ENCODE assay signal across 22 cellular contexts in the genomic region with DNA sequence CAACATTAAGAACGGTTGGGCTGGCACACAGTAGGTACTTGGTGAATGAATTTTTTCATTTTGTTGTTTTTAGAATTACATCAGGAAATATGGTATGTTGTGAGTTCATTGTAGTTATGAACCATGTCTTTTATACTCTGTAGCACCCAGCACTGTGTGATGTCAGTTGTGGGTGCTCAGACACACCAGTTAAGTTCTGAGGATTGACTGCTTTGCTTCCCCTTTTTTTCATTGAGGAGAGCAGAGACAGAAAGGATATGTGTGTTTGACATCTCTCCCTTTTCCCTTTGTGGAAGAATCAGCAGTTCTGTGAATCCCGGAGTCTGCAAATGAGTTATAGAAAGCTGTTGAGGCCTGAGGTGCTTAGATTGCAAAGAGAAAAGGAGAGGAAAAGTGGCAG. TPM values are rescaled to one million over a fixed set of nuclear protein-coding genes. Genes with fewer than 3 reads are reported as not detected.
DNase-seq lines count a peak whose midpoint lies in the region; ATAC-seq and TF ChIP-seq lines count a peak whose summit lies in the region.
"Had no signal": no experiment of that assay in that cellular context is flagged by ENCODE, and none has a peak within 500 bp of the region (broad histone marks: within the 10 kb centered on the region; RNA-seq: fewer than 3 reads in every experiment).

No MANE protein-coding gene starts in this region.

- H3K27ac ChIP-seq in left ventricle myocardium inferior (replicated peaks), result peak overlapping the region; percentile 4
- no peak overlapping the region for H3K27ac ChIP-seq in right atrium auricular region
- H3K27ac ChIP-seq in tibial artery, result no peak overlapping the region
- H3K27ac ChIP-seq: PC-9 had no signal

- no peak for ATAC-seq in GM18519 (IDR thresholded peaks at IDR 0.05; ENCODE audit: low FRiP score, unreplicated experiment)

- H3K27me3 ChIP-seq in left ventricle myocardium inferior (ENCODE audit: low read depth), result no peaks in the 10 kb centered on the region
- no peaks in the 10 kb centered on the region for H3K27me3 ChIP-seq in right atrium auricular region
- no peaks in the 10 kb centered on the region for H3K27me3 ChIP-seq in tibial artery

- DNase-seq in left ventricle myocardium inferior (no peak), right atrium auricular region (ENCODE audit: low spot score) (no peak), NAMALWA (ENCODE audit: low spot score) (peak; percentile 64), tibial artery (no peak)
- DNase-seq in activated T-cell treated with anti-CD3 and anti-CD28 coated beads, Interleukin-2, amount 50 U/mL, for 48 hours, result no peak
- DNase-seq in stimulated activated CD4-positive, alpha-beta T cell treated with anti-CD3 and anti-CD28 coated beads, Interleukin-4, amount 100 ng/mL, for 1 hour, result no peak
- DNase-seq: AML-193, EL, H7, NCI-H1092 treated with DMSO at 0.1 percent for 48 hours, NCI-H1436 treated with DMSO at 0.1 percent for 48 hours, NCI-H2029, NCI-H2227 treated with DMSO at 0.1 percent for 48 hours, NCI-H510A, NCI-H748 treated with DMSO at 0.1 percent for 48 hours, PC-9, RPMI8226, SHP77 treated with DMSO at 0.1 percent for 48 hours, SK-N-SH had no signal

- no peak overlapping the region for H3K4me3 Mint-ChIP-seq in brain
- H3K4me3 Mint-ChIP-seq: CD14-positive monocyte had no signal

- no peaks in the 10 kb centered on the region for H3K9me3 Mint-ChIP-seq in brain
- H3K9me3 Mint-ChIP-seq: CD14-positive monocyte had no signal

- H3K36me3 Mint-ChIP-seq in brain, result peaks cover 20% of the 10 kb centered on the region

- peak overlapping the region in 3 of 5 experiments; percentile 1 to 38 (median 19) for H3K27ac Mint-ChIP-seq in brain
- H3K27ac Mint-ChIP-seq: CD14-positive monocyte had no signal

- H3K4me1 ChIP-seq in left ventricle myocardium inferior, result peaks cover 62% of the 10 kb centered on the region
- peaks cover 0 to 22% of the 10 kb centered on the region in 2 donors for H3K4me1 ChIP-seq in right atrium auricular region
- peaks cover 0 to 24% (median 4%) of the 10 kb centered on the region in 4 donors for H3K4me1 ChIP-seq in tibial artery

- H3K4me3 ChIP-seq in left ventricle myocardium inferior (no peak overlapping the region), right atrium auricular region (no peak overlapping the region), tibial artery (no peak overlapping the region)
- H3K4me3 ChIP-seq: PC-9 had no signal

- H3K27me3 Mint-ChIP-seq in brain, result no peaks in the 10 kb centered on the region

- H3K36me3 ChIP-seq in left ventricle myocardium inferior, result no peaks in the 10 kb centered on the region
- no peaks in the 10 kb centered on the region for H3K36me3 ChIP-seq in right atrium auricular region
- no peaks in the 10 kb centered on the region for H3K36me3 ChIP-seq in tibial artery

- TF ChIP-seq CTCF in left ventricle myocardium inferior (IDR thresholded peaks at IDR 0.05; ENCODE audit: borderline replicate concordance), result no peak
- no peak for TF ChIP-seq CTCF in right atrium auricular region (IDR thresholded peaks at IDR 0.05)
- TF ChIP-seq CTCF in brain (conservative IDR thresholded peaks at IDR 0.05), result no peak
- no peak for TF ChIP-seq CTCF in tibial artery (IDR thresholded peaks at IDR 0.05)

- H3K4me1 Mint-ChIP-seq in brain, result peaks cover 68% of the 10 kb centered on the region

- intact Hi-C loops in left ventricle myocardium inferior (cut with micrococcal nuclease), result no loop called here
- intact Hi-C loops in tibial artery (cut with DNase I; ENCODE audit: low total_unique reads), result no loop called here

- H3K9me3 ChIP-seq in left ventricle myocardium inferior (replicated peaks) (no peaks in the 10 kb centered on the region), right atrium auricular region (no peaks in the 10 kb centered on the region), tibial artery (no peaks in the 10 kb centered on the region)
- H3K9me3 ChIP-seq: SK-N-SH had no signal

RNA-seq across cellular contexts. Expression of gene SMAD1, which starts 13.0 kb away (rescaled TPM):
- total RNA-seq in left ventricle myocardium inferior (10.1 TPM), right atrium auricular region (10 to 100 TPM; 12.5 to 13.9 TPM)
- polyA plus RNA-seq in brain (ENCODE audit: insufficient read depth, low read depth, low replicate concordance), result 12.8 TPM
